In the genomic region with DNA sequence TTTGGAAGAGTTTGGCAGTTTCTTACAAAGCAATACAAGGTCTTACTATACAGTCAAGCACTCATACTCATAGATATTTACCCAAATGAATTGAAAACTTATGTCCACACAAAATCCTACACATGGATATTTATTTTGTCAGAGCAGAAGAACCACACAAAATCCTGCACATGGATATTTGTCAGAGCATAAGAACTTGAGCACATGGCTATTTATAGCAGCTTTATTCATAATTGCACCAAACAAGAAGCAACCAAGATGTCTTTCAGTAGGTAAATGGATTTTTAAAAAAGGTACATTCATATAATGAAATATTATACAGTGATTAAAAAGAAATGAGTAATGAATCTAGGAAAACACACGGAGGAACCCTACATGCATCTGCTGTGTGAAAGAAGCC, we compare ENCODE assay signal across 29 cellular contexts.
"Had no signal": no experiment of that assay in that cellular context is flagged by ENCODE, and none has a peak within 500 bp of the region (broad histone marks: within the 10 kb centered on the region; RNA-seq: fewer than 3 reads in every experiment).

No MANE protein-coding gene starts in this region.

- H3K4me2 ChIP-seq: neural progenitor cell had no signal

- DNase-seq: hypothalamus; immature natural killer cell; kidney; left colon; left lung; lower lobe of right lung; mammary epithelial cell; mesenchymal stem cell; naive B cell; natural killer cell; nephron progenitor cell; occipital lobe; right lobe of liver; stimulated activated CD4-positive, alpha-beta T cell treated with anti-CD3 and anti-CD28 coated beads, Interleukin-12 subunit alpha, Interleukin-12 subunit beta, amount 100 ng/mL, for 4 hours; stimulated activated CD4-positive, alpha-beta T cell treated with anti-CD3 and anti-CD28 coated beads, Interleukin-15, amount 100 ng/mL, for 24 hours; stimulated activated CD4-positive, alpha-beta T cell treated with anti-CD3 and anti-CD28 coated beads, Interleukin-2, amount 100 ng/mL, for 24 hours; stimulated activated CD4-positive, alpha-beta T cell treated with anti-CD3 and anti-CD28 coated beads, Interleukin-4, amount 100 ng/mL, for 1 hour; stimulated activated naive CD4-positive, alpha-beta T cell; tibial artery; trophoblast cell; uterus had no signal

- ATAC-seq: left colon, left lung, lower lobe of right lung, natural killer cell, right lobe of liver had no signal

- H3K79me2 ChIP-seq: parathyroid adenoma had no signal

- H3K27me3 ChIP-seq: left lung, neural progenitor cell, neutrophil, right atrium auricular region, right lobe of liver, suprapubic skin, tibial artery, uterus had no signal

- H3K27ac ChIP-seq: left lung, lower lobe of right lung, neural progenitor cell, neutrophil, parathyroid adenoma, right atrium auricular region, right lobe of liver, skin epidermis, suprapubic skin, thoracic aorta, tibial artery, uterus had no signal

- H3K4me1 ChIP-seq: left lung, lower lobe of right lung, parathyroid adenoma, right atrium auricular region, right lobe of liver, suprapubic skin, tibial artery, uterus had no signal

- H3K9ac ChIP-seq: neural progenitor cell, parathyroid adenoma had no signal

- H3K9me3 ChIP-seq: left lung, lower lobe of right lung, neutrophil, right atrium auricular region, right lobe of liver, suprapubic skin, thoracic aorta, tibial artery had no signal

- H3K36me3 ChIP-seq: lower lobe of right lung, neural progenitor cell, neutrophil, right atrium auricular region, right lobe of liver, suprapubic skin, thoracic aorta, uterus had no signal

- FAIRE-seq: islet of Langerhans, kidney had no signal

- H3K4me3 ChIP-seq: left lung, lower lobe of right lung, neural progenitor cell, right atrium auricular region, right lobe of liver, skin epidermis, suprapubic skin, thoracic aorta, tibial artery, uterus had no signal

- H2AFZ ChIP-seq: neural progenitor cell, parathyroid adenoma had no signal
